ENCODE assay signal across 11 cellular contexts in the genomic region with DNA sequence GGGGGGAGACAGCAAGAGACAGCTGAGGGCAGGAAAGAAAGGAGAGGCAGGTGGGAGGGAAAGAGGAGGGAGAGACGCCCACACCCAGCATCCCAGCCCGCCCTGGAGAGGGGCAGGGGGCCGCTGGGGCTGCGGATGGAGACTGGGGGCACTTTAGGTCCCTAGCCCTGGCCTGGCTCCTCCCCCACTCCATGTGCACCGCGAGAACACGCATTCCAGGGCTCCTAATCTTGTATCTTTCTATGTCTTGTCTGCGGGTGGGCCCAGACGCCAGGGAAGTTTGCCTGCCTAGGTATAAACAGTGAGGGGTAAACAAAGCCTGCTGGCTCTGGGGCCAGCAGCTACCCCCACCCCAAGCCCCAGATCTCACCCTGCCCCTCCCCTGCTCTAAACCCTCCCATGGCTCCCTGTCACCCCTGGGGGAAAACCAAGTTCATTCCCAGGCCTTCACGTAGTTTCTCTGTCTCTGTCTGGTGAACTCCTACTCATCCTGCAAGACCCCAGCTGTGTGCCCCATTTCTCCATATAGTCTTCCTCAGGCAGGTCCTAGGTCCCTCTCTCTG. TPM values are rescaled to one million over a fixed set of nuclear protein-coding genes. Genes with fewer than 3 reads are reported as not detected.
DNase-seq lines count a peak whose midpoint lies in the region; ATAC-seq, FAIRE-seq and TF ChIP-seq lines count a peak whose summit lies in the region.
"Had no signal": no experiment of that assay in that cellular context is flagged by ENCODE, and none has a peak within 500 bp of the region (broad histone marks: within the 10 kb centered on the region; RNA-seq: fewer than 3 reads in every experiment).

No MANE protein-coding gene starts in this region.

- TF ChIP-seq POLR2A in upper lobe of left lung (IDR thresholded peaks at IDR 0.05) (no peak), H54 (IDR thresholded peaks at IDR 0.05; ENCODE audit: low read depth, low read length) (no peak)

- H3K27me3 ChIP-seq in left lung (no peaks in the 10 kb centered on the region), upper lobe of left lung (no peaks in the 10 kb centered on the region)

- peaks cover 29 to 62% of the 10 kb centered on the region in 2 donors for H3K4me1 ChIP-seq in left lung
- peaks cover 40 to 64% (median 55%) of the 10 kb centered on the region in 4 donors for H3K4me1 ChIP-seq in upper lobe of left lung

- no peak overlapping the region for H3K4me3 Mint-ChIP-seq in activated naive CD4-positive, alpha-beta T cell treated with anti-CD3 and anti-CD28 coated beads, Interleukin-2, amount 10 ng/mL, durations not matched to agents 7 days and 5 days
- no peak overlapping the region for H3K4me3 Mint-ChIP-seq in activated naive CD8-positive, alpha-beta T cell treated with anti-CD3 and anti-CD28 coated beads, Interleukin-2, amount 50 U/mL, for 24 hours

- H3K9me3 ChIP-seq in left lung (no peaks in the 10 kb centered on the region), upper lobe of left lung (no peaks in the 10 kb centered on the region)
- H3K9me3 ChIP-seq: thoracic aorta had no signal

- H3K27ac ChIP-seq in left lung = peak overlapping the region; percentile 41 to 53
- peak overlapping the region; percentile 70 to 99 (median 78) for H3K27ac ChIP-seq in upper lobe of left lung

- peaks cover 58% of the 10 kb centered on the region for H3K36me3 Mint-ChIP-seq in activated naive CD4-positive, alpha-beta T cell treated with anti-CD3 and anti-CD28 coated beads, Interleukin-2, amount 10 ng/mL, durations not matched to agents 7 days and 5 days
- peaks cover 0 to 18% of the 10 kb centered on the region in 2 donors for H3K36me3 Mint-ChIP-seq in activated naive CD4-positive, alpha-beta T cell treated with anti-CD3 and anti-CD28 coated beads, Interleukin-2, amount 50 U/mL, for 72 hours
- peaks cover 34% of the 10 kb centered on the region for H3K36me3 Mint-ChIP-seq in activated naive CD8-positive, alpha-beta T cell treated with anti-CD3 and anti-CD28 coated beads, Interleukin-2, amount 50 U/mL, for 24 hours (ENCODE audit: low read depth)

- no peak for FAIRE-seq in GM19239 (lab: Jason Lieb, UNC)
- no peak for FAIRE-seq in H54 (lab: Jason Lieb, UNC)

- CTCF ChIA-PET in activated naive CD4-positive, alpha-beta T cell treated with anti-CD3 and anti-CD28 coated beads, Interleukin-2, amount 10 ng/mL, durations not matched to agents 7 days and 5 days (lab: Charles Lee) = no interaction called here

- intact Hi-C loops in left lung (cut with DNase I) = no loop called here

- H3K9me3 Mint-ChIP-seq in activated naive CD4-positive, alpha-beta T cell treated with anti-CD3 and anti-CD28 coated beads, Interleukin-2, amount 10 ng/mL, durations not matched to agents 7 days and 5 days = no peaks in the 10 kb centered on the region
- no peaks in the 10 kb centered on the region for H3K9me3 Mint-ChIP-seq in activated naive CD4-positive, alpha-beta T cell treated with anti-CD3 and anti-CD28 coated beads, Interleukin-2, amount 50 U/mL, for 72 hours
- H3K9me3 Mint-ChIP-seq in activated naive CD8-positive, alpha-beta T cell treated with anti-CD3 and anti-CD28 coated beads, Interleukin-2, amount 50 U/mL, for 24 hours = no peaks in the 10 kb centered on the region

- no peaks in the 10 kb centered on the region for H3K27me3 Mint-ChIP-seq in activated naive CD4-positive, alpha-beta T cell treated with anti-CD3 and anti-CD28 coated beads, Interleukin-2, amount 10 ng/mL, durations not matched to agents 7 days and 5 days
- H3K27me3 Mint-ChIP-seq in activated naive CD8-positive, alpha-beta T cell treated with anti-CD3 and anti-CD28 coated beads, Interleukin-2, amount 50 U/mL, for 24 hours = no peaks in the 10 kb centered on the region

- peaks cover 0 to 75% of the 10 kb centered on the region in 2 donors for H3K36me3 ChIP-seq in left lung
- peaks cover 25 to 77% (median 65%) of the 10 kb centered on the region in 4 donors for H3K36me3 ChIP-seq in upper lobe of left lung

- no peak for TF ChIP-seq EP300 in upper lobe of left lung (IDR thresholded peaks at IDR 0.05)

- H3K4me3 ChIP-seq in left lung (no peak overlapping the region), upper lobe of left lung (peak overlapping the region in 1 of 4 donors; percentile 89)

- 54 to 68% methylated on average over 10 of the region's 10 CpGs for WGBS in upper lobe of left lung, 2 donors

- H3K4me1 Mint-ChIP-seq in activated naive CD4-positive, alpha-beta T cell treated with anti-CD3 and anti-CD28 coated beads, Interleukin-2, amount 10 ng/mL, durations not matched to agents 7 days and 5 days = peaks cover 54% of the 10 kb centered on the region
- peaks cover 43% of the 10 kb centered on the region for H3K4me1 Mint-ChIP-seq in activated naive CD8-positive, alpha-beta T cell treated with anti-CD3 and anti-CD28 coated beads, Interleukin-2, amount 50 U/mL, for 24 hours

- ATAC-seq in activated naive CD4-positive, alpha-beta T cell treated with anti-CD3 and anti-CD28 coated beads, Interleukin-2, amount 50 U/mL, for 72 hours = no peak
- ATAC-seq in activated naive CD8-positive, alpha-beta T cell treated with anti-CD3 and anti-CD28 coated beads, Interleukin-2, amount 50 U/mL, for 24 hours = no peak
- no peak for ATAC-seq in left lung
- no peak for ATAC-seq in upper lobe of left lung (ENCODE audit: low FRiP score in 2 of 2)
- ATAC-seq in GM21390 (IDR thresholded peaks at IDR 0.05; ENCODE audit: unreplicated experiment) = no peak

- H3K27ac Mint-ChIP-seq in activated naive CD4-positive, alpha-beta T cell treated with anti-CD3 and anti-CD28 coated beads, Interleukin-2, amount 10 ng/mL, durations not matched to agents 7 days and 5 days = peak overlapping the region; percentile 52
- peak overlapping the region in 1 of 2 donors; percentile 81 for H3K27ac Mint-ChIP-seq in activated naive CD4-positive, alpha-beta T cell treated with anti-CD3 and anti-CD28 coated beads, Interleukin-2, amount 50 U/mL, for 72 hours
- peak overlapping the region; percentile 35 for H3K27ac Mint-ChIP-seq in activated naive CD8-positive, alpha-beta T cell treated with anti-CD3 and anti-CD28 coated beads, Interleukin-2, amount 50 U/mL, for 24 hours

- DNase-seq in activated naive CD4-positive, alpha-beta T cell treated with anti-CD3 and anti-CD28 coated beads, Interleukin-2, amount 10 ng/mL, durations not matched to agents 7 days and 5 days = no peak
- no peak for DNase-seq in activated naive CD4-positive, alpha-beta T cell treated with anti-CD3 and anti-CD28 coated beads, Interleukin-2, amount 50 U/mL, for 72 hours (ENCODE audit: low spot score in 2 of 2)
- no peak for DNase-seq in activated naive CD8-positive, alpha-beta T cell treated with anti-CD3 and anti-CD28 coated beads, Interleukin-2, amount 50 U/mL, for 24 hours
- no peak for DNase-seq in left lung
- DNase-seq in upper lobe of left lung = no peak
- DNase-seq in GM19239 (ENCODE audit: insufficient read length, low spot score) = no peak
- no peak for DNase-seq in H54 (ENCODE audit: insufficient read length, low spot score)
- DNase-seq: activated CD8-positive, alpha-beta memory T cell treated with anti-CD3 and anti-CD28 coated beads for 24 hours had no signal

- TF ChIP-seq CTCF in left lung (IDR thresholded peaks at IDR 0.05) = no peak
- TF ChIP-seq CTCF in upper lobe of left lung (IDR thresholded peaks at IDR 0.05) = no peak

RNA-seq across cellular contexts. Expression of a gene that starts 5.8 kb away (rescaled TPM):
- 100 to 1,000 TPM; 335 to 405 TPM for total RNA-seq in activated naive CD4-positive, alpha-beta T cell treated with anti-CD3 and anti-CD28 coated beads, Interleukin-2, amount 50 U/mL, for 72 hours
- 100 to 1,000 TPM; 335 to 409 TPM for total RNA-seq in left lung
- 100 to 1,000 TPM; 324 to 781 (median 471) TPM for total RNA-seq in upper lobe of left lung

RNA-seq across cellular contexts. Expression of a gene that starts 27.5 kb away (rescaled TPM):
- total RNA-seq in activated naive CD4-positive, alpha-beta T cell treated with anti-CD3 and anti-CD28 coated beads, Interleukin-2, amount 50 U/mL, for 72 hours = 1 to 10 TPM; 4.5 to 5.0 TPM
- 10 to 100 TPM; 35.2 to 70.5 TPM for total RNA-seq in left lung
- total RNA-seq in upper lobe of left lung = 100 to 1,000 TPM in 1 of 6 donors, 10 to 100 TPM in 5; 35.0 to 115 (median 56.0) TPM
- total RNA-seq: RPMI7951 had no signal

RNA-seq across cellular contexts. Expression of a gene that starts 37.6 kb away (rescaled TPM):
- 10 to 100 TPM in 1 of 2 donors, 1 to 10 TPM in 1; 3.1 to 11.4 TPM for total RNA-seq in activated naive CD4-positive, alpha-beta T cell treated with anti-CD3 and anti-CD28 coated beads, Interleukin-2, amount 50 U/mL, for 72 hours
- total RNA-seq in left lung (10 to 100 TPM; 57.2 to 59.9 TPM), upper lobe of left lung (100 to 1,000 TPM in 1 of 6 donors, 10 to 100 TPM in 5; 60.0 to 103 (median 75.9) TPM)

Comparison
In these comparisons a context has a peak if more than half of its experiments do, and no peak if none do; other contexts are left out.
1. RNA of a gene that starts 27.5 kb away (total RNA-seq): 35.2 to 70.5 TPM in left lung and 35.0 to 115 TPM in upper lobe of left lung; 4.5 to 5.0 TPM in activated naive CD4-positive, alpha-beta T cell treated with anti-CD3 and anti-CD28 coated beads, Interleukin-2, amount 50 U/mL, for 72 hours; every median in the first group is over 4 times any median in the second.
2. RNA of a gene that starts 37.6 kb away (total RNA-seq): 60.0 to 103 TPM in upper lobe of left lung and 57.2 to 59.9 TPM in left lung; 3.1 to 11.4 TPM in activated naive CD4-positive, alpha-beta T cell treated with anti-CD3 and anti-CD28 coated beads, Interleukin-2, amount 50 U/mL, for 72 hours; every median in the first group is over 4 times any median in the second.